Comparison of ENCODE assay signal across 1 cellular context in genomic region chr17:3692346-3692745, GRCh38.
TF ChIP-seq lines count a peak whose summit lies in the region.

No MANE protein-coding gene starts in this region.

TF ChIP-seq in SK-N-SH, 30 proteins besides CTCF, POLR2A, EP300 and RAD21 (continued from another document):
- TF ChIP-seq REST (IDR thresholded peaks at IDR 0.05; ENCODE audit: low read depth, low read length) = no peak
